ENCODE assay signal across 23 cellular contexts in genomic region chr18:28823506-28824182, GRCh38.
DNase-seq lines count a peak whose midpoint lies in the region; ATAC-seq, FAIRE-seq and TF ChIP-seq lines count a peak whose summit lies in the region.
"Had no signal": no experiment of that assay in that cellular context is flagged by ENCODE, and none has a peak within 500 bp of the region (broad histone marks: within the 10 kb centered on the region; RNA-seq: fewer than 3 reads in every experiment).

No MANE protein-coding gene starts in this region.

- no peak for FAIRE-seq in GM19239 (lab: Jason Lieb, UNC)
- FAIRE-seq: GM12878 had no signal

- no peaks in the 10 kb centered on the region for H3K9me3 Mint-ChIP-seq in MCF 10A (ENCODE audit: unreplicated experiment)

- H3K36me3 ChIP-seq in breast epithelium (no peaks in the 10 kb centered on the region), RWPE2 (ENCODE audit: low read depth) (no peaks in the 10 kb centered on the region)

- H3K4me3 Mint-ChIP-seq in MCF 10A (ENCODE audit: unreplicated experiment) = no peak overlapping the region
- H3K4me3 Mint-ChIP-seq: B cell; CD4-positive, alpha-beta memory T cell had no signal

- no peak overlapping the region for H3K27ac Mint-ChIP-seq in MCF 10A (ENCODE audit: low read depth, unreplicated experiment)
- H3K27ac Mint-ChIP-seq: B cell; CD4-positive, alpha-beta memory T cell had no signal

- ATAC-seq in RWPE2 (ENCODE audit: low read depth) (peak; percentile 36; the same call in 1 of the 3 replicates), foreskin keratinocyte (peak; percentile 35), GM21528 (IDR thresholded peaks at IDR 0.05; ENCODE audit: low FRiP score, unreplicated experiment) (no peak)
- ATAC-seq: GM12878, Panc1 had no signal

- H3K4me1 Mint-ChIP-seq in MCF 10A (ENCODE audit: insufficient read depth, unreplicated experiment) = peaks cover 11% of the 10 kb centered on the region
- H3K4me1 Mint-ChIP-seq: B cell; CD4-positive, alpha-beta memory T cell had no signal

- no peak for TF ChIP-seq POLR2A in breast epithelium (IDR thresholded peaks at IDR 0.05)

- DNase-seq in MCF 10A (ENCODE audit: unreplicated experiment) (peak; percentile 94), breast epithelium (ENCODE audit: low spot score in 2 of 2) (no peak), RWPE2 (ENCODE audit: low spot score) (peak; percentile 57), foreskin keratinocyte (no peak), GM19239 (ENCODE audit: insufficient read length, low spot score) (no peak), SKM-1 (lab: John Stamatoyannopoulos, UW; ENCODE audit: unreplicated experiment) (no peak), cortex of kidney (lab: John Stamatoyannopoulos, UW) (no peak)
- DNase-seq: Calu3; CD4-positive, alpha-beta memory T cell; DMS53; GDM1; HCEC 1CT; NCI-H1048; NCI-H146; NCI-H2081; NCI-H510A; SIG-M5 had no signal

- POLR2A ChIA-PET in MCF 10A (lab: Yijun Ruan, JAX) = no interaction called here

- CTCF ChIA-PET in MCF 10A (lab: Yijun Ruan, JAX) = interaction anchor here (0.6 kb wide), 1 partner anchor 1379 kb away, joined by 3 read pairs; no protein-coding TSS in a partner anchor

- H3K27ac ChIP-seq in breast epithelium = no peak overlapping the region
- H3K27ac ChIP-seq in RWPE2 (ENCODE audit: poor library complexity, severe bottlenecking) = no peak overlapping the region
- H3K27ac ChIP-seq in foreskin keratinocyte = no peak overlapping the region
- H3K27ac ChIP-seq: 22Rv1, HL-60 had no signal

- H3K27me3 ChIP-seq in breast epithelium (no peaks in the 10 kb centered on the region), RWPE2 (ENCODE audit: insufficient read depth, poor library complexity, severe bottlenecking) (no peaks in the 10 kb centered on the region), foreskin keratinocyte (no peaks in the 10 kb centered on the region)

- intact Hi-C loops in MCF 10A (cut with micrococcal nuclease) (no loop called here), breast epithelium (cut with DNase I; ENCODE audit: low total_unique reads) (no loop called here)

- H3K4me3 ChIP-seq in breast epithelium (no peak overlapping the region), RWPE2 (ENCODE audit: severe bottlenecking) (no peak overlapping the region)
- H3K4me3 ChIP-seq: GM12878 had no signal

- H3K9me3 ChIP-seq in breast epithelium = no peaks in the 10 kb centered on the region
- H3K9me3 ChIP-seq in RWPE2 (ENCODE audit: severe bottlenecking) = no peaks in the 10 kb centered on the region

- BruUV-seq in MCF 10A (replicated peaks; lab: Mats Ljungman, UMichigan) = no TSS peak

- no peaks in the 10 kb centered on the region for H3K27me3 Mint-ChIP-seq in MCF 10A (ENCODE audit: insufficient read depth, unreplicated experiment)
- H3K27me3 Mint-ChIP-seq: B cell; CD4-positive, alpha-beta memory T cell had no signal

- H3K4me1 ChIP-seq in breast epithelium = no peaks in the 10 kb centered on the region
- no peaks in the 10 kb centered on the region for H3K4me1 ChIP-seq in RWPE2 (ENCODE audit: insufficient read depth, poor library complexity, severe bottlenecking)
- no peaks in the 10 kb centered on the region for H3K4me1 ChIP-seq in foreskin keratinocyte

- no peaks in the 10 kb centered on the region for H3K36me3 Mint-ChIP-seq in MCF 10A (ENCODE audit: insufficient read depth, unreplicated experiment)
- H3K36me3 Mint-ChIP-seq: CD4-positive, alpha-beta memory T cell had no signal

- TF ChIP-seq CTCF in MCF 10A (IDR thresholded peaks at IDR 0.05; ENCODE audit: unreplicated experiment) = no peak
- no peak for TF ChIP-seq CTCF in breast epithelium (IDR thresholded peaks at IDR 0.05)
- TF ChIP-seq CTCF in RWPE2 (IDR thresholded peaks at IDR 0.05; ENCODE audit: poor library complexity, severe bottlenecking) = no peak
- no peak for TF ChIP-seq CTCF in foreskin keratinocyte (conservative IDR thresholded peaks at IDR 0.05)

Comparison
In these comparisons a context has a peak if more than half of its experiments do, and no peak if none do; other contexts are left out.
1. DNase-seq: peak in MCF 10A (single experiment) and RWPE2 (single experiment); none in breast epithelium (0 of 2), foreskin keratinocyte (0 of 2), GM19239 (single experiment), SKM-1 (single experiment) and cortex of kidney (single experiment).